Comparison of ENCODE assay signal across 1 cellular context in genomic region chr19:4445963-4446668, GRCh38.
TF ChIP-seq lines count a peak whose summit lies in the region.

No MANE protein-coding gene starts in this region.

TF ChIP-seq in K562, 482 proteins besides CTCF, POLR2A, EP300 and RAD21:
- peak; percentile 79 for TF ChIP-seq ZBTB33 (CRISPR knock-in tag; IDR thresholded peaks at IDR 0.05)
- peak; percentile 50; the same call in 1 of the 2 replicates for TF ChIP-seq RBFOX2 (IDR thresholded peaks at IDR 0.05; ENCODE audit: low read depth, low read length)
- TF ChIP-seq ZBTB40 (IDR thresholded peaks at IDR 0.05) = no peak
- TF ChIP-seq ZBTB40 (CRISPR knock-in tag; IDR thresholded peaks at IDR 0.05) = no peak
- TF ChIP-seq POLR2G (IDR thresholded peaks at IDR 0.05; ENCODE audit: low read depth, low read length) = peak; percentile 67; the same call in 1 of the 2 replicates
- TF ChIP-seq CCNT2 (IDR thresholded peaks at IDR 0.05; ENCODE audit: borderline replicate concordance, extremely low read depth, insufficient read length, low read depth, low read length) = peak; percentile 32
- TF ChIP-seq SUPT5H (IDR thresholded peaks at IDR 0.05) = 0 out of 2 replicates have a peak, but pooled peaks have one; percentile 6
- TF ChIP-seq THRA (IDR thresholded peaks at IDR 0.05) = no peak
- TF ChIP-seq ZNF551 (CRISPR knock-in tag; IDR thresholded peaks at IDR 0.05) = no peak
- peak; percentile 69 for TF ChIP-seq RBM22 (IDR thresholded peaks at IDR 0.05; ENCODE audit: low read depth, low read length, poor library complexity, severe bottlenecking)
- TF ChIP-seq ELF2 (CRISPR knock-in tag; IDR thresholded peaks at IDR 0.05) = no peak
- peak; percentile 54 for TF ChIP-seq FIP1L1 (IDR thresholded peaks at IDR 0.05; ENCODE audit: low read depth, low read length, poor library complexity, severe bottlenecking)
- peak; percentile 28; the same call in 1 of the 2 replicates for TF ChIP-seq HNRNPL (IDR thresholded peaks at IDR 0.05; ENCODE audit: low read depth, low read length)
- no peak for TF ChIP-seq CBX1 (IDR thresholded peaks at IDR 0.05; ENCODE audit: low read depth)
TF ChIP-seq in K562: peak in this region for 8.
